Comparison of ENCODE assay signal across 25 cellular contexts in the genomic region with DNA sequence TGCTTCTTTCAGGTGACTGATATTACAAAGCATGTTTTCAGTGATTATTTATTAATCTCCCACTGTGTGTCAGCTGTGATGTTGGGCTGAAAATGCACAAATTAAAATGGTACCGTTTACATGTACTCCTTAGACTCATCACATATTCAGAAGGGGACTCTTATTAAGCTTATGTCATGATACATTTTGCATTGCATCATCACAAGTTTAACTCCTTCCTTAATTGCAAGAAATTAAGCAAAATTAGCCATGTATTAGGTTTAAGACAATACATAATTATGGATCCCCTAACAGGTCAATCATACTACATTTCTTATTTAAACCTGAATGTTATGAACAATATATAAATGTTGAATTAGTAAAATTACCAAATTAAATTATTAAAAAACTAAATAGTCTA.
DNase-seq lines count a peak whose midpoint lies in the region; ATAC-seq, FAIRE-seq and TF ChIP-seq lines count a peak whose summit lies in the region.
"Had no signal": no experiment of that assay in that cellular context is flagged by ENCODE, and none has a peak within 500 bp of the region (broad histone marks: within the 10 kb centered on the region; RNA-seq: fewer than 3 reads in every experiment).

No MANE protein-coding gene starts in this region.

- peaks cover 27% of the 10 kb centered on the region for H3K9me3 ChIP-seq in HepG2 (ENCODE audit: low read length)
- H3K9me3 ChIP-seq in right lobe of liver: no peaks in the 10 kb centered on the region
- 0 out of 2 replicates have a peak, but pooled peaks cover 2% of the 10 kb centered on the region for H3K9me3 ChIP-seq in K562 (replicated peaks; ENCODE audit: control insufficient read depth, insufficient read depth, low read depth, low read length)
- no peaks in the 10 kb centered on the region for H3K9me3 ChIP-seq in WERI-Rb-1 (ENCODE audit: severe bottlenecking)
- H3K9me3 ChIP-seq: BE2C, BLaER1 had no signal

- POLR2A ChIA-PET in HepG2 (lab: Yijun Ruan, JAX): no interaction called here
- POLR2A ChIA-PET in K562 (lab: Yijun Ruan, JAX): interaction anchor here (0.6 kb wide), 1 partner anchor 40 kb away, joined by 5 read pairs; no protein-coding TSS in a partner anchor

- H3K36me3 ChIP-seq in HepG2 (replicated peaks in 1 of 2; ENCODE audit: control insufficient read depth in 1 of 2, insufficient read depth in 2 of 2, low read length in 2 of 2) (no peaks in the 10 kb centered on the region), right lobe of liver (no peaks in the 10 kb centered on the region), K562 (ENCODE audit: control insufficient read depth, insufficient read depth, low read length) (no peaks in the 10 kb centered on the region), WERI-Rb-1 (no peaks in the 10 kb centered on the region)
- H3K36me3 ChIP-seq: BE2C, BLaER1 had no signal

- CTCF ChIA-PET in HepG2 (lab: Yijun Ruan, JAX; ENCODE audit: low intra/inter-chr PET ratio, low total read pairs) (no interaction called here), K562 (lab: Yijun Ruan, JAX; ENCODE audit: low intra/inter-chr PET ratio) (no interaction called here)

- BruUV-seq in HepG2 (replicated peaks; lab: Mats Ljungman, UMichigan) (no TSS peak), K562 (replicated peaks; lab: Mats Ljungman, UMichigan) (no TSS peak)

- TF ChIP-seq CTCF in HepG2 (CRISPR knock-in tag; IDR thresholded peaks at IDR 0.05): no peak
- TF ChIP-seq CTCF in right lobe of liver (IDR thresholded peaks at IDR 0.05): no peak
- no peak for TF ChIP-seq CTCF in K562 (IDR thresholded peaks at IDR 0.05 in 2 of 3, conservative IDR thresholded peaks at IDR 0.05 in 1 of 3; ENCODE audit: insufficient read depth in 2 of 3, low read depth in 1 of 3, low read length in 3 of 3)
- no peak for TF ChIP-seq CTCF in WERI-Rb-1 (IDR thresholded peaks at IDR 0.05; ENCODE audit: low read depth, low read length)

- no peaks in the 10 kb centered on the region for H3K4me1 ChIP-seq in HepG2 (ENCODE audit: insufficient read depth, low read length)
- no peaks in the 10 kb centered on the region for H3K4me1 ChIP-seq in right lobe of liver
- no peaks in the 10 kb centered on the region for H3K4me1 ChIP-seq in K562 (replicated peaks in 1 of 2; ENCODE audit: control insufficient read depth in 2 of 2, insufficient read depth in 2 of 2, low read length in 2 of 2)
- H3K4me1 ChIP-seq: BE2C, BLaER1 had no signal

- no peak for TF ChIP-seq RAD21 in HepG2 (CRISPR knock-in tag; IDR thresholded peaks at IDR 0.05)
- TF ChIP-seq RAD21 in Ishikawa (IDR thresholded peaks at IDR 0.05; ENCODE audit: low read depth): no peak
- no peak for TF ChIP-seq RAD21 in K562 (CRISPR knock-in tag; conservative IDR thresholded peaks at IDR 0.05 in 1 of 2, IDR thresholded peaks at IDR 0.05 in 1 of 2)

- DNase-seq in HepG2 (ENCODE audit: low spot score) (no peak), right lobe of liver (no peak), K562 (ENCODE audit: extremely low read depth in 1 of 4, low spot score in 3 of 4) (no peak), WERI-Rb-1 (no peak), KBM-7 (no peak), NCI-H446 treated with DMSO at 0.1 percent for 48 hours (lab: John Stamatoyannopoulos, UW) (no peak)
- DNase-seq: 8988T; ACHN; BE2C; C1 segment of cervical spinal cord; CD4-positive, alpha-beta memory T cell; CD4-positive, CD25-positive, alpha-beta regulatory T cell; CD8-positive, alpha-beta memory T cell; COR-L47; DMS 273 treated with DMSO at 0.1 percent for 48 hours; DMS153; DMS53; DMS79; DND-41; EL; GDM1 had no signal

- WGBS in HepG2 (ENCODE audit: low lambda C conversion rate): 0% methylated on average over 1 of the region's 1 CpG
- WGBS in right lobe of liver (ENCODE audit: insufficient coverage, low coverage, low lambda C conversion rate, missing lambda C conversion rate): 63% methylated on average over 1 of the region's 1 CpG
- WGBS in K562 (ENCODE audit: insufficient coverage, low coverage, missing lambda C conversion rate): 0% methylated on average over 1 of the region's 1 CpG

- FAIRE-seq in HepG2 (lab: Jason Lieb, UNC): no peak
- FAIRE-seq in K562 (lab: Jason Lieb, UNC): no peak
- FAIRE-seq: GM12878, GM19239 had no signal

- H3K4me2 ChIP-seq in HepG2 (ENCODE audit: low read depth, low read length): no peak overlapping the region
- H3K4me2 ChIP-seq in K562 (ENCODE audit: insufficient read depth, low read length): no peak overlapping the region
- H3K4me2 ChIP-seq: BLaER1 had no signal

- no peaks in the 10 kb centered on the region for H3K79me2 ChIP-seq in HepG2 (ENCODE audit: insufficient read depth, low read length)
- H3K79me2 ChIP-seq in K562 (ENCODE audit: control insufficient read depth, insufficient read depth, low read length): no peaks in the 10 kb centered on the region

- H3K9ac ChIP-seq in HepG2 (ENCODE audit: insufficient read depth, low read depth, low read length) (no peak overlapping the region), K562 (ENCODE audit: insufficient read depth in 1 of 2, low read depth in 2 of 2, low read length in 2 of 2) (no peak overlapping the region)
- H3K9ac ChIP-seq: BLaER1 had no signal

- TF ChIP-seq POLR2A in HepG2 (IDR thresholded peaks at IDR 0.05; ENCODE audit: insufficient read depth in 1 of 2, low read depth in 2 of 2, low read length in 2 of 2) (no peak), right lobe of liver (IDR thresholded peaks at IDR 0.05) (no peak), K562 (conservative IDR thresholded peaks at IDR 0.05) (no peak)

- H3K27ac ChIP-seq in HepG2 (ENCODE audit: extremely low read length, insufficient read depth, low read length): no peak overlapping the region
- no peak overlapping the region for H3K27ac ChIP-seq in right lobe of liver
- H3K27ac ChIP-seq in K562 (ENCODE audit: extremely low read depth, low read depth, low read length): no peak overlapping the region
- H3K27ac ChIP-seq in WERI-Rb-1: no peak overlapping the region
- H3K27ac ChIP-seq: BLaER1 had no signal

- intact Hi-C loops in HepG2 (cut with micrococcal nuclease; ENCODE audit: unreplicated experiment): no loop called here
- intact Hi-C loops in right lobe of liver (cut with DNase I): no loop called here
- intact Hi-C loops in K562 (cut with micrococcal nuclease): no loop called here

- H3K4me3 ChIP-seq in HepG2 (replicated peaks in 1 of 3; ENCODE audit: insufficient read depth in 1 of 3, low read depth in 2 of 3, low read length in 3 of 3): no peak overlapping the region; a peak in 1 of 6 replicates
- no peak overlapping the region for H3K4me3 ChIP-seq in right lobe of liver
- no peak overlapping the region for H3K4me3 ChIP-seq in K562
- H3K4me3 ChIP-seq in WERI-Rb-1 (ENCODE audit: low read depth, low read length): no peak overlapping the region
- H3K4me3 ChIP-seq: BLaER1, GM12878 had no signal

- no peaks in the 10 kb centered on the region for H3K27me3 ChIP-seq in HepG2 (ENCODE audit: control insufficient read depth in 1 of 2, insufficient read depth in 2 of 2, low read length in 2 of 2)
- no peaks in the 10 kb centered on the region for H3K27me3 ChIP-seq in right lobe of liver
- no peaks in the 10 kb centered on the region for H3K27me3 ChIP-seq in K562 (ENCODE audit: control insufficient read depth in 2 of 2, insufficient read depth in 2 of 2, low read length in 2 of 2)
- H3K27me3 ChIP-seq in WERI-Rb-1 (ENCODE audit: insufficient read depth, low read depth, severe bottlenecking): peaks cover 8% of the 10 kb centered on the region
- H3K27me3 ChIP-seq: BE2C, BLaER1 had no signal

- peak overlapping the region; percentile 6 for H2AFZ ChIP-seq in HepG2 (ENCODE audit: low read length)
- H2AFZ ChIP-seq in K562 (ENCODE audit: low read depth, low read length): no peak overlapping the region

- no peak for ATAC-seq in HepG2
- ATAC-seq in right lobe of liver: no peak
- no peak for ATAC-seq in K562
- ATAC-seq: GM12878 had no signal

- in situ Hi-C loops in HepG2 (cut with HindIII; ENCODE audit: extremely low pct_ligation_motif_present, low pct_unique_long_range_greater_than_20kb): no loop called here
- in situ Hi-C loops in K562 (cut with MboI): no loop called here
- in situ Hi-C loops in KBM-7 (cut with MboI; ENCODE audit: low pct_unique_long_range_greater_than_20kb, low sequenced_read_pairs): no loop called here

- TF ChIP-seq EP300 in HepG2 (IDR thresholded peaks at IDR 0.05; ENCODE audit: low read depth in 2 of 2, low read length in 2 of 2) (no peak), HepG2 (CRISPR knock-in tag; IDR thresholded peaks at IDR 0.05; ENCODE audit: borderline replicate concordance) (no peak), Ishikawa (IDR thresholded peaks at IDR 0.05; ENCODE audit: borderline replicate concordance) (no peak), K562 (IDR thresholded peaks at IDR 0.05; ENCODE audit: low read length) (no peak)

- no peaks in the 10 kb centered on the region for H3K9me1 ChIP-seq in K562 (ENCODE audit: control insufficient read depth, insufficient read depth, low read length)

- no peaks in the 10 kb centered on the region for H4K20me1 ChIP-seq in HepG2 (ENCODE audit: insufficient read depth, low read length)
- H4K20me1 ChIP-seq in K562 (replicated peaks; ENCODE audit: control insufficient read depth, insufficient read depth, low read length): no peaks in the 10 kb centered on the region
- H4K20me1 ChIP-seq: BLaER1 had no signal

TF ChIP-seq in HepG2, 621 proteins besides CTCF, POLR2A, EP300 and RAD21 (continues in another document):
- no peak for TF ChIP-seq ZNF484 (CRISPR knock-in tag; IDR thresholded peaks at IDR 0.05; ENCODE audit: borderline replicate concordance, low read depth)
- no peak for TF ChIP-seq ARNT2 (CRISPR knock-in tag; IDR thresholded peaks at IDR 0.05; ENCODE audit: low read depth)
- TF ChIP-seq ZNF44 (CRISPR knock-in tag; IDR thresholded peaks at IDR 0.05): no peak
- TF ChIP-seq CEBPB (IDR thresholded peaks at IDR 0.05; ENCODE audit: borderline replicate concordance, low read depth, low read length): peak; percentile 68; the same call in 1 of the 2 replicates
- TF ChIP-seq RAD51 (IDR thresholded peaks at IDR 0.05; ENCODE audit: borderline replicate concordance): no peak

TF ChIP-seq in Ishikawa, 13 proteins besides CTCF, POLR2A, EP300 and RAD21:
- TF ChIP-seq, protein P1, sequence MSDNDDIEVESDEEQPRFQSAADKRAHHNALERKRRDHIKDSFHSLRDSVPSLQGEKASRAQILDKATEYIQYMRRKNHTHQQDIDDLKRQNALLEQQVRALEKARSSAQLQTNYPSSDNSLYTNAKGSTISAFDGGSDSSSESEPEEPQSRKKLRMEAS (IDR thresholded peaks at IDR 0.05): no peak
- 0 out of 2 replicates have a peak, but pooled peaks have one; percentile 11 for TF ChIP-seq CEBPB (IDR thresholded peaks at IDR 0.05)
TF ChIP-seq in Ishikawa: peak in this region for 1.

TF ChIP-seq in K562, 482 proteins besides CTCF, POLR2A, EP300 and RAD21 (continues in another document):
- TF ChIP-seq RCOR1 (IDR thresholded peaks at IDR 0.05; ENCODE audit: borderline replicate concordance in 1 of 2, low read depth in 2 of 2, low read length in 2 of 2) (no peak), CEBPB (tag; IDR thresholded peaks at IDR 0.05) (0 out of 2 replicates have a peak, but pooled peaks have one; percentile 23)
